In genomic region chr4:125314676-125315570, GRCh38 we compare ENCODE assay signal across 8 cellular contexts. TPM values are rescaled to one million over a fixed set of nuclear protein-coding genes. Genes with fewer than 3 reads are reported as not detected.
DNase-seq lines count a peak whose midpoint lies in the region; ATAC-seq and TF ChIP-seq lines count a peak whose summit lies in the region.

FAT4 (plus strand) TSS chr4:125314955; CDS start chr4:125316412, 1,457 bp downstream.

- H3K4me1 ChIP-seq in Panc1 (ENCODE audit: control insufficient read depth, insufficient read depth, low read length), result peaks cover 18% of the 10 kb centered on the region

- BruUV-seq in Panc1 (replicated peaks; lab: Mats Ljungman, UMichigan), result TSS peak; percentile 68

- H3K4me3 ChIP-seq in Panc1 (ENCODE audit: low read depth in 2 of 2, low read length in 2 of 2), result peak within 1 kb of the TSS; percentile 54 to 78

- intact Hi-C loops in Panc1 (cut with micrococcal nuclease; ENCODE audit: unreplicated experiment) (loop anchor here (5.0 to 10.0 kb wide), 3 partner anchors 207 to 1290 kb away; no protein-coding TSS in a partner anchor), cardiac septum (cut with DNase I) (loop anchor here (1.0 to 10.0 kb wide), 6 partner anchors 118 to 1290 kb away; no protein-coding TSS in a partner anchor)

- H3K27me3 ChIP-seq in Panc1 (ENCODE audit: control insufficient read depth, insufficient read depth, low read length), result no peaks in the 10 kb centered on the region

- no peaks in the 10 kb centered on the region; the same call in 1 of the 2 replicates for H3K36me3 ChIP-seq in Panc1 (ENCODE audit: control insufficient read depth, insufficient read depth, low read length)

- CTCF ChIA-PET in Panc1 (lab: Charles Lee), result interaction anchor here (0.6 to 1.0 kb wide), 6 partner anchors 123 to 1533 kb away, joined by 3 to 10 read pairs (median 5); no protein-coding TSS in a partner anchor

- in situ Hi-C loops in Panc1 (cut with HindIII; ENCODE audit: low pct_unique_long_range_greater_than_20kb, low sequenced_read_pairs), result no loop called here

- ATAC-seq in GM21723 (IDR thresholded peaks at IDR 0.05; ENCODE audit: unreplicated experiment) (peak; percentile 72), Panc1 (peak; percentile 88), omental fat pad (ENCODE audit: low FRiP score) (peak; percentile 96)

- peak within 1 kb of the TSS; percentile 76 for H3K27ac ChIP-seq in Panc1 (ENCODE audit: low read length)

- no peaks in the 10 kb centered on the region for H3K9me3 ChIP-seq in Panc1 (ENCODE audit: control insufficient read depth, insufficient read depth, low read depth, low read length)

- DNase-seq in ELR (ENCODE audit: low read depth) (peak; percentile 95), HuH-7 (ENCODE audit: low spot score) (peak; percentile 78), Panc1 (ENCODE audit: low read depth, low spot score) (no peak), anterior cingulate cortex (lab: John Stamatoyannopoulos, UW) (peak; percentile 50 to 94 (median 86)), cardiac septum (ENCODE audit: low spot score) (peak; percentile 96), omental fat pad (ENCODE audit: low spot score) (peak; percentile 85), NAMALWA (ENCODE audit: low spot score) (no peak)

- TF ChIP-seq CTCF in Panc1 (IDR thresholded peaks at IDR 0.05) (no peak), omental fat pad (IDR thresholded peaks at IDR 0.05) (no peak)

- POLR2A ChIA-PET in Panc1 (lab: Charles Lee), result interaction anchor here (0.7 kb wide), 1 partner anchor 493 kb away, joined by 11 read pairs; no protein-coding TSS in a partner anchor

RNA-seq across cellular contexts. Expression of gene FAT4, which starts in this region (rescaled TPM):
- 11.8 TPM for total RNA-seq in Panc1 (2021; ENCODE audit: unreplicated experiment)
- polyA plus RNA-seq in Panc1 (2012; ENCODE audit: insufficient read length), result 4.3 TPM
- 18.6 TPM for total RNA-seq in cardiac septum
- total RNA-seq in omental fat pad, result 10 to 100 TPM; 10.2 to 44.8 (median 15.6) TPM

Comparison
In these comparisons a context has a peak if more than half of its experiments do, and no peak if none do; other contexts are left out.
1. DNase-seq: peak in ELR (single experiment), HuH-7 (single experiment), anterior cingulate cortex (58 of 58), cardiac septum (single experiment) and omental fat pad (single experiment); none in Panc1 (single experiment) and NAMALWA (single experiment).
2. Peak in every context shown above with its lines, with median percentiles within 50 percentile points of each other: ATAC-seq.